In the genomic region with DNA sequence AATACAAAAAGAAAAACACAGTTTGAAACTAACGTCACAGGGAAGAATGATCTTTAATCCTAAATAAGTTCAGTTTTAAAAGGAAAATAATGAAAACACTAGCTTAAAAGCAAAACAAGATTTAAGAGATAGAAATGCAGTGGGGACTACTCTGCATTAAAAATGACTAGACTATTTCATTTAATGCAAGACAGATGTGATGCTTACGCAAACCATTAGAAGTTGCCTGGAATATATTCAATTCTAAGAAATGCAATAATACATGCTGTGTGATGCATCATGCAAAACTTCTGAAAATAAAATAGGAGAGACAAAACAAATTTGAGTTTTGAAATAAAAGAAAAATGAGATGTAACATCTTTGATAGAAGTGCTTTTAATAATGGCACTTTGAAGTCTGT, we compare ENCODE assay signal across 1 cellular context.
TF ChIP-seq lines count a peak whose summit lies in the region.

No MANE protein-coding gene starts in this region.

TF ChIP-seq in SK-N-SH, 30 proteins besides CTCF, POLR2A, EP300 and RAD21 (continued from another document):
- TF ChIP-seq, protein P1, sequence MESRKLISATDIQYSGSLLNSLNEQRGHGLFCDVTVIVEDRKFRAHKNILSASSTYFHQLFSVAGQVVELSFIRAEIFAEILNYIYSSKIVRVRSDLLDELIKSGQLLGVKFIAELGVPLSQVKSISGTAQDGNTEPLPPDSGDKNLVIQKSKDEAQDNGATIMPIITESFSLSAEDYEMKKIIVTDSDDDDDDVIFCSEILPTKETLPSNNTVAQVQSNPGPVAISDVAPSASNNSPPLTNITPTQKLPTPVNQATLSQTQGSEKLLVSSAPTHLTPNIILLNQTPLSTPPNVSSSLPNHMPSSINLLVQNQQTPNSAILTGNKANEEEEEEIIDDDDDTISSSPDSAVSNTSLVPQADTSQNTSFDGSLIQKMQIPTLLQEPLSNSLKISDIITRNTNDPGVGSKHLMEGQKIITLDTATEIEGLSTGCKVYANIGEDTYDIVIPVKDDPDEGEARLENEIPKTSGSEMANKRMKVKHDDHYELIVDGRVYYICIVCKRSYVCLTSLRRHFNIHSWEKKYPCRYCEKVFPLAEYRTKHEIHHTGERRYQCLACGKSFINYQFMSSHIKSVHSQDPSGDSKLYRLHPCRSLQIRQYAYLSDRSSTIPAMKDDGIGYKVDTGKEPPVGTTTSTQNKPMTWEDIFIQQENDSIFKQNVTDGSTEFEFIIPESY (IDR thresholded peaks at IDR 0.05; ENCODE audit: borderline replicate concordance, low read depth): no peak
- TF ChIP-seq CHD2 (IDR thresholded peaks at IDR 0.05; ENCODE audit: low read length, partially characterized antibody) (no peak), SMC3 (IDR thresholded peaks at IDR 0.05; ENCODE audit: low read depth, low read length) (no peak), JUND (IDR thresholded peaks at IDR 0.05) (peak; percentile 47), TCF12 (IDR thresholded peaks at IDR 0.05) (peak; percentile 92), FOXM1 (IDR thresholded peaks at IDR 0.05; ENCODE audit: low read depth) (no peak; the same call in 1 of the 2 replicates), MEF2A (IDR thresholded peaks at IDR 0.05; ENCODE audit: borderline replicate concordance, low read depth) (no peak), NFIC (IDR thresholded peaks at IDR 0.05; ENCODE audit: borderline replicate concordance) (peak; percentile 6; the same call in 1 of the 2 replicates), YY1 (IDR thresholded peaks at IDR 0.05; ENCODE audit: low read depth) (no peak), NRF1 (IDR thresholded peaks at IDR 0.05; ENCODE audit: low read depth, low read length) (no peak), RFX5 (IDR thresholded peaks at IDR 0.05; ENCODE audit: low read length) (no peak), SIN3A (IDR thresholded peaks at IDR 0.05; ENCODE audit: borderline replicate concordance, low read depth, low read length) (no peak), EZH2phosphoT487 (IDR thresholded peaks at IDR 0.05; ENCODE audit: borderline replicate concordance, low read depth) (no peak), RXRA (IDR thresholded peaks at IDR 0.05; ENCODE audit: borderline replicate concordance, low read depth) (no peak), FOSL2 (IDR thresholded peaks at IDR 0.05; ENCODE audit: borderline replicate concordance, low read depth) (peak; percentile 28; the same call in 1 of the 2 replicates), POLR2AphosphoS5 (IDR thresholded peaks at IDR 0.05; ENCODE audit: low read depth, low read length) (no peak)
- TF ChIP-seq, protein P2, sequence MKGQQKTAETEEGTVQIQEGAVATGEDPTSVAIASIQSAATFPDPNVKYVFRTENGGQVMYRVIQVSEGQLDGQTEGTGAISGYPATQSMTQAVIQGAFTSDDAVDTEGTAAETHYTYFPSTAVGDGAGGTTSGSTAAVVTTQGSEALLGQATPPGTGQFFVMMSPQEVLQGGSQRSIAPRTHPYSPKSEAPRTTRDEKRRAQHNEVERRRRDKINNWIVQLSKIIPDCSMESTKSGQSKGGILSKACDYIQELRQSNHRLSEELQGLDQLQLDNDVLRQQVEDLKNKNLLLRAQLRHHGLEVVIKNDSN (IDR thresholded peaks at IDR 0.05; ENCODE audit: borderline replicate concordance, low read depth): no peak
- TF ChIP-seq, protein P3, sequence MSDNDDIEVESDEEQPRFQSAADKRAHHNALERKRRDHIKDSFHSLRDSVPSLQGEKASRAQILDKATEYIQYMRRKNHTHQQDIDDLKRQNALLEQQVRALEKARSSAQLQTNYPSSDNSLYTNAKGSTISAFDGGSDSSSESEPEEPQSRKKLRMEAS (IDR thresholded peaks at IDR 0.05; ENCODE audit: low read depth): no peak
- TF ChIP-seq, protein P4, sequence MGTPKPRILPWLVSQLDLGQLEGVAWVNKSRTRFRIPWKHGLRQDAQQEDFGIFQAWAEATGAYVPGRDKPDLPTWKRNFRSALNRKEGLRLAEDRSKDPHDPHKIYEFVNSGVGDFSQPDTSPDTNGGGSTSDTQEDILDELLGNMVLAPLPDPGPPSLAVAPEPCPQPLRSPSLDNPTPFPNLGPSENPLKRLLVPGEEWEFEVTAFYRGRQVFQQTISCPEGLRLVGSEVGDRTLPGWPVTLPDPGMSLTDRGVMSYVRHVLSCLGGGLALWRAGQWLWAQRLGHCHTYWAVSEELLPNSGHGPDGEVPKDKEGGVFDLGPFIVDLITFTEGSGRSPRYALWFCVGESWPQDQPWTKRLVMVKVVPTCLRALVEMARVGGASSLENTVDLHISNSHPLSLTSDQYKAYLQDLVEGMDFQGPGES (IDR thresholded peaks at IDR 0.05; ENCODE audit: low read depth, low read length): no peak
